ENCODE assay signal across 1 cellular context in genomic region chr10:28939352-28940157, GRCh38.
TF ChIP-seq lines count a peak whose summit lies in the region.

No MANE protein-coding gene starts in this region.

TF ChIP-seq in K562, 482 proteins besides CTCF, POLR2A, EP300 and RAD21 (continued from another document and continues in another):
- TF ChIP-seq ZBTB40 (IDR thresholded peaks at IDR 0.05): no peak
- no peak for TF ChIP-seq ZBTB40 (CRISPR knock-in tag; IDR thresholded peaks at IDR 0.05)
- TF ChIP-seq NFE2L1 (tag; IDR thresholded peaks at IDR 0.05; ENCODE audit: borderline replicate concordance, low read depth): no peak
- TF ChIP-seq ATF3 (IDR thresholded peaks at IDR 0.05): peak; percentile 72
- TF ChIP-seq ATF3 (CRISPR knock-in tag; conservative IDR thresholded peaks at IDR 0.05): no peak
- TF ChIP-seq POU5F1 (IDR thresholded peaks at IDR 0.05; ENCODE audit: borderline replicate concordance, low read depth, low read length, partially characterized antibody): no peak
- 0 out of 2 replicates have a peak, but pooled peaks have one; percentile 14 for TF ChIP-seq ETS1 (conservative IDR thresholded peaks at IDR 0.05; ENCODE audit: control insufficient read depth, low read depth, low read length)
- TF ChIP-seq DIDO1 (tag; IDR thresholded peaks at IDR 0.05; ENCODE audit: low read depth): no peak
- peak; percentile 65; the same call in 1 of the 2 replicates for TF ChIP-seq JUND (IDR thresholded peaks at IDR 0.05; ENCODE audit: borderline replicate concordance, low read depth, low read length)
- peak; percentile 10; the same call in 1 of the 3 replicates for TF ChIP-seq JUND (tag; IDR thresholded peaks at IDR 0.05; ENCODE audit: borderline replicate concordance, low read depth, low read length)
- peak in 1 of 2 experiments; percentile 63; a peak in 2 of 4 replicates for TF ChIP-seq FOXA3 (CRISPR knock-in tag; conservative IDR thresholded peaks at IDR 0.05 in 1 of 2, IDR thresholded peaks at IDR 0.05 in 1 of 2)
- TF ChIP-seq ZNF239 (CRISPR knock-in tag; IDR thresholded peaks at IDR 0.05): no peak
- no peak for TF ChIP-seq ZNF79 (CRISPR knock-in tag; IDR thresholded peaks at IDR 0.05; ENCODE audit: low read depth)
- 0 out of 2 replicates have a peak, but pooled peaks have one; percentile 13 for TF ChIP-seq HMBOX1 (IDR thresholded peaks at IDR 0.05)
- no peak for TF ChIP-seq ZNF347 (CRISPR knock-in tag; IDR thresholded peaks at IDR 0.05; ENCODE audit: low read depth)
- no peak for TF ChIP-seq ZBTB26 (CRISPR knock-in tag; IDR thresholded peaks at IDR 0.05)
- TF ChIP-seq VEZF1 (CRISPR knock-in tag; IDR thresholded peaks at IDR 0.05): no peak
- TF ChIP-seq CTCFL (IDR thresholded peaks at IDR 0.05; ENCODE audit: borderline replicate concordance, insufficient read depth, low read depth, low read length, poor library complexity, severe bottlenecking): peak; percentile 67
- no peak for TF ChIP-seq ZFX (CRISPR knock-in tag; IDR thresholded peaks at IDR 0.05)
- TF ChIP-seq MED1 (CRISPR knock-in tag; IDR thresholded peaks at IDR 0.05; ENCODE audit: borderline replicate concordance): no peak
- no peak for TF ChIP-seq ZNF232 (CRISPR knock-in tag; IDR thresholded peaks at IDR 0.05)
- TF ChIP-seq PRPF4 (IDR thresholded peaks at IDR 0.05; ENCODE audit: insufficient read depth, low read depth, low read length, poor library complexity, severe bottlenecking): no peak
- TF ChIP-seq SMAD3 (CRISPR knock-in tag; conservative IDR thresholded peaks at IDR 0.05): no peak
- TF ChIP-seq KLF6 (CRISPR knock-in tag; IDR thresholded peaks at IDR 0.05; ENCODE audit: borderline replicate concordance): no peak
- TF ChIP-seq CEBPG (CRISPR knock-in tag; IDR thresholded peaks at IDR 0.05): no peak
- TF ChIP-seq CEBPG (tag; conservative IDR thresholded peaks at IDR 0.05 in 1 of 2, IDR thresholded peaks at IDR 0.05 in 1 of 2): peak; percentile 89
- TF ChIP-seq PHB (CRISPR knock-in tag; IDR thresholded peaks at IDR 0.05): no peak
- no peak for TF ChIP-seq STAT6 (CRISPR knock-in tag; IDR thresholded peaks at IDR 0.05)
- peak; percentile 13; the same call in 1 of the 2 replicates for TF ChIP-seq ZNF766 (CRISPR knock-in tag; conservative IDR thresholded peaks at IDR 0.05)
- no peak for TF ChIP-seq ARNT (IDR thresholded peaks at IDR 0.05)
- TF ChIP-seq ILF3 (IDR thresholded peaks at IDR 0.05; ENCODE audit: borderline replicate concordance): no peak
- no peak for TF ChIP-seq ZFPM2 (CRISPR knock-in tag; IDR thresholded peaks at IDR 0.05)
- TF ChIP-seq HDAC8 (tag; IDR thresholded peaks at IDR 0.05): no peak
- TF ChIP-seq ZNF449 (CRISPR knock-in tag; IDR thresholded peaks at IDR 0.05): no peak
- TF ChIP-seq L3MBTL2 (IDR thresholded peaks at IDR 0.05): 0 out of 2 replicates have a peak, but pooled peaks have one; percentile 12
- TF ChIP-seq MXD1 (CRISPR knock-in tag; IDR thresholded peaks at IDR 0.05; ENCODE audit: borderline replicate concordance, poor library complexity, severe bottlenecking): no peak
